8 cellular contexts compared by ENCODE assay signal in the genomic region with DNA sequence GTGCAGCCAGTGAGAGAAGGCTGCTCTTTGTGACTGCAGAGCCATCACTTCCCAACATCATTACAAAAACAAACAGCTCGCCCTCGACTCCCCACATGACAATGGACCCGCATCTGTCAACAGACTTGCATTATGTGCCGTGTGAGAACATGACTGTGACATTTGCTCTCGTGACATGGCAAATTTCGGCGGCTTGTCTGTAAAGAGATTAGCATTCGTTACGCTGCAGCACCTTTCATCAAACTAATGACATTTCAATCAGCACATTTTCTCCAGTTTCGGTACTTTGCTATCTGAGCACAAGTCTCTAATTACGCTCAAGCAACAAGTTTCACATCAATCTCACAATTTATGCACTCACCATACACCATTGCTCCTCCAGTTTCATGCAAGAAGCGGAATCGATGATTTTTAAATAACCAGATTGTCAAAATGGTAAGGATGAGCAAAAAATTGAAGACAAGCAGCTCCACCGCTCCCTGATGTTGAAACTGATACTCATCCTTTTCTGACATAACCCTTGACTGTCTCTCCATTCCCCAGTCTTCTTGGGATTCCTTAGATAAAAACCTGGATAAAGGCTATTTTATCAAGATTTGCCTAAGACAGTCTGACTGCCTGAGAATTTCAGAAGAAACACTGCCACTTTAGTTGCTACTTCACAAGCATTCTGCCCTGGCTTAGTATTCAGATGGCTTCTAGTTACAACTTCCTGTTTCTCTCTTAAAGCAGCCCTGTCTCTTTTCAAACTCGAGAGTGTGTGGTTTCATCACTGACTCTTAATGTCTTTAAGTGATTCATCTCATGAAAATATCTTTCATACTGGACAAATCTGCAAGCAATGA. TPM values are rescaled to one million over a fixed set of nuclear protein-coding genes. Genes with fewer than 3 reads are reported as not detected.
DNase-seq lines count a peak whose midpoint lies in the region; ATAC-seq, FAIRE-seq and TF ChIP-seq lines count a peak whose summit lies in the region.

A gene (minus strand): TSS at position 682 of the 845 bp plus-strand sequence. CDS start 146 bp downstream, at position 536.

- no peaks in the 10 kb centered on the region for H3K27me3 ChIP-seq in adipocyte (replicated peaks; ENCODE audit: control insufficient read depth, insufficient read depth, low read length)

- H3K9me3 ChIP-seq in adipocyte (ENCODE audit: control insufficient read depth, low read length): no peaks in the 10 kb centered on the region

- DNase-seq in DMS153 (lab: John Stamatoyannopoulos, UW): peak; percentile 48
- DNase-seq in RCC 7860 (ENCODE audit: low spot score): no peak
- peak; percentile 90 for DNase-seq in adipocyte (ENCODE audit: low read depth)
- no peak for DNase-seq in Right ventricle myocardium superior
- no peak for DNase-seq in omental fat pad (ENCODE audit: low spot score)
- DNase-seq in DMS79 (lab: John Stamatoyannopoulos, UW): no peak

- H3K36me3 ChIP-seq in adipocyte (ENCODE audit: control insufficient read depth, insufficient read depth, low read length, severe bottlenecking): no peaks in the 10 kb centered on the region

- intact Hi-C loops in Right ventricle myocardium superior (cut with DNase I): no loop called here

- peaks cover 31% of the 10 kb centered on the region for H3K4me1 ChIP-seq in adipocyte (ENCODE audit: control insufficient read depth, insufficient read depth, low read length)

- ATAC-seq in GM19397 (IDR thresholded peaks at IDR 0.05; ENCODE audit: unreplicated experiment) (peak; percentile 82), HG03442 (IDR thresholded peaks at IDR 0.05; ENCODE audit: unreplicated experiment) (peak; percentile 79), Right ventricle myocardium superior (ENCODE audit: poor library complexity) (peak; percentile 85), omental fat pad (ENCODE audit: low FRiP score) (peak; percentile 76)

- H3K9ac ChIP-seq in adipocyte (ENCODE audit: low read length): peak within 1 kb of the TSS; percentile 86

- peak within 1 kb of the TSS; percentile 97 for H3K4me3 ChIP-seq in adipocyte (ENCODE audit: low read length)

- FAIRE-seq in RCC 7860 (lab: Jason Lieb, UNC): peak; percentile 52

- TF ChIP-seq CTCF in omental fat pad (IDR thresholded peaks at IDR 0.05): no peak

RNA-seq across cellular contexts. Expression of the gene that starts here (rescaled TPM):
- total RNA-seq in Right ventricle myocardium superior: 7.2 TPM
- total RNA-seq in omental fat pad: 10 to 100 TPM; 15.5 to 39.6 (median 26.9) TPM

Comparison
In these comparisons a context has a peak if more than half of its experiments do, and no peak if none do; other contexts are left out.
1. DNase-seq: peak in DMS153 (single experiment) and adipocyte (single experiment); none in RCC 7860 (single experiment), Right ventricle myocardium superior (single experiment), omental fat pad (single experiment) and DMS79 (single experiment).
2. Peak in every context shown above with its lines, with median percentiles within 50 percentile points of each other: ATAC-seq.